Comparison of ENCODE assay signal across 25 cellular contexts in the genomic region with DNA sequence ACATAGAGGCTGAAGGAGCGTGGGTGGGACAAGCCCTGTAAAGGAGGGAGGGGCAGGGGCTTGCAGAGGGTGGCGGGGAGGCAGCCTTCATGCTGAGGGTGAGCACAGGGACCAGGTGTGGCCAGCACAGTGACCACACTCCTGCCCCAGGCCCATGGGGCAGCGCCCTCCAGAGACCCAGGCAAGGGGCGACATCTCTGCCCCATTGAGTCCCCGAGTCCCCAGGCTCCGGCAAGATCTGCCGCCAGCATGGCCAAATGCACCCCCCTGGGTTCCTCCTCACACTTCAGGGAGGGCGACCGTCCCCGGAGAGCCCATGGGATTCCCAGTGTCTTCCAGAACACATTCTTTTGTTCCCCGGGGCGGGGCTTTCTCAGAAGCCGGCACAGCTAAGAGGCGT.
"Had no signal": no experiment of that assay in that cellular context is flagged by ENCODE, and none has a peak within 500 bp of the region (broad histone marks: within the 10 kb centered on the region; RNA-seq: fewer than 3 reads in every experiment).

No MANE protein-coding gene starts in this region.

- ATAC-seq: body of pancreas; effector memory CD8-positive, alpha-beta T cell; left ventricle myocardium superior; naive thymus-derived CD8-positive, alpha-beta T cell had no signal

- H3K27ac Mint-ChIP-seq: activated naive CD8-positive, alpha-beta T cell treated with anti-CD3 and anti-CD28 coated beads for 36 hours had no signal

- H3K27me3 Mint-ChIP-seq: activated naive CD8-positive, alpha-beta T cell treated with anti-CD3 and anti-CD28 coated beads for 36 hours; effector memory CD8-positive, alpha-beta T cell; naive thymus-derived CD8-positive, alpha-beta T cell had no signal

- H3K9me3 Mint-ChIP-seq: activated naive CD8-positive, alpha-beta T cell treated with anti-CD3 and anti-CD28 coated beads for 36 hours; effector memory CD8-positive, alpha-beta T cell; immature natural killer cell; naive thymus-derived CD8-positive, alpha-beta T cell had no signal

- H3K9me3 ChIP-seq: body of pancreas, esophagus squamous epithelium, suprapubic skin, transverse colon had no signal

- H3K4me3 Mint-ChIP-seq: activated naive CD8-positive, alpha-beta T cell treated with anti-CD3 and anti-CD28 coated beads for 36 hours; effector memory CD8-positive, alpha-beta T cell; immature natural killer cell had no signal

- H3K27me3 ChIP-seq: body of pancreas, esophagus squamous epithelium, suprapubic skin, transverse colon had no signal

- H3K36me3 ChIP-seq: esophagus squamous epithelium, suprapubic skin, transverse colon had no signal

- H3K4me3 ChIP-seq: body of pancreas, esophagus squamous epithelium, suprapubic skin, transverse colon had no signal

- DNase-seq: activated CD4-positive, alpha-beta T cell treated with anti-CD3 and anti-CD28 coated beads for 1 hour; activated CD8-positive, alpha-beta memory T cell treated with anti-CD3 and anti-CD28 coated beads for 24 hours; activated CD8-positive, alpha-beta memory T cell treated with anti-CD3 and anti-CD28 coated beads, Interleukin-2, amount 50 U/mL, for 48 hours; activated gamma-delta T cell treated with Interleukin-2 at 50 U/mL for 16 hours; activated naive CD8-positive, alpha-beta T cell treated with anti-CD3 and anti-CD28 coated beads for 36 hours; activated T-cell treated with anti-CD3 and anti-CD28 coated beads, Interleukin-2, amount 50 U/mL, for 48 hours; amniotic stem cell; effector memory CD8-positive, alpha-beta T cell; esophagus squamous epithelium; immature natural killer cell; kidney glomerular epithelial cell; left ventricle myocardium superior; naive thymus-derived CD8-positive, alpha-beta T cell; nucleus accumbens; retina; stimulated activated CD4-positive, alpha-beta T cell treated with anti-CD3 and anti-CD28 coated beads, Interleukin-12 subunit alpha, Interleukin-12 subunit beta, amount 100 ng/mL, for 4 hours; stimulated activated CD4-positive, alpha-beta T cell treated with anti-CD3 and anti-CD28 coated beads, Interleukin-1b, Interleukin-23, amount 100 ng/mL, for 48 hours; stimulated activated CD8-positive, alpha-beta memory T cell treated with anti-CD3 and anti-CD28 coated beads, Interleukin-4, amount 100 ng/mL, for 48 hours; stimulated activated naive CD4-positive, alpha-beta T cell treated with Interleukin-2 at 50 U/mL for 16 hours; SW 1271; T-helper 2 cell; transverse colon had no signal

- H3K27ac ChIP-seq: body of pancreas, suprapubic skin, transverse colon, VCaP had no signal
